In the genomic region with DNA sequence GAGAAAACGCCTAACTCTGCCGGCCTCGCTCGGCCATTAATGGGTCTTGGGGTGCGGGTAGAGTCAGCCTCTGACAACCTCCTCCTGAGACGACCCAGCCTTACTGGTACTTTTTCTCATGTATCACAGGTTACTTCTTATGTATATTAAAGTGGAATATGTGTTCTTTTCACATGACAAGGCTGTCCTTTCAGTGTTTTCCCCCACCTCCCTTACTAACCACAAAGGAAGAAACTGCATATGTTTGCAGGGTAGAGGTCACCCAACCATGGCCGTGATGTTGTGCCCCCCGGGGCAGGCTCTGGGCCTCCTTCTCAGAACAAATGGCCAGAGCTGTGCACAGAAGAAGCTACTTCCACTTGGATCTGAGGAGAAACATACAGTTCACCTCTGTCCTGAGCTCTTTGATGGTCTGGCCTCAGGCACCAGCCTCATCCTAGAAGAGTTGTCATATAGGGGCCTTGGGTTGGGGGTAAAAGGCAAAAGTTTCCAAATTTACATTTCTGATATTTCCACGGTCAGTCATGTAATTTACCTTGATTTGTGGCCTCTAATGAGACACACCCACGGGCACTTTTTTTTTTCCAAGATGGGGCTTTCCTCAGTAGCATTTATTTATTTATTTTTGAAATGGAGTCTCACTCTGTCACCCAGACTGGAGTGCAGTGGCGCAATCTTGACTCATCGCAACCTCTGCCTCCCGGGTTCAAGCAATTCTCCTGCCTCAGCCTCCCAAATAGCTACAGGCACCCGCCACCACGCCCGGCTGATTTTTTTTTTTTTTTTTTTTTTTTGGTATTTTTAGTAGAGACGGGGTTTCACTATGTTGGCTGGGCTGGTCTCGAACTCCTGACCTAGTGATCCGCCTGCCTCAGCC, we compare ENCODE assay signal across 14 cellular contexts. TPM values are rescaled to one million over a fixed set of nuclear protein-coding genes. Genes with fewer than 3 reads are reported as not detected.
DNase-seq lines count a peak whose midpoint lies in the region; ATAC-seq and TF ChIP-seq lines count a peak whose summit lies in the region.
"Had no signal": no experiment of that assay in that cellular context is flagged by ENCODE, and none has a peak within 500 bp of the region (broad histone marks: within the 10 kb centered on the region; RNA-seq: fewer than 3 reads in every experiment).

No MANE protein-coding gene starts in this region.

- H3K27ac Mint-ChIP-seq in activated CD4-positive, alpha-beta T cell treated with anti-CD3 and anti-CD28 coated beads, Interleukin-2, amount 10 ng/mL, durations not matched to agents 7 days and 5 days, result peak overlapping the region; percentile 13
- no peak overlapping the region for H3K27ac Mint-ChIP-seq in brain
- H3K27ac Mint-ChIP-seq in stimulated activated effector memory CD8-positive, alpha-beta T cell treated with anti-CD3 and anti-CD28 coated beads, Interleukin-12 subunit alpha, Interleukin-12 subunit beta, amount 100 ng/mL, for 72 hours, result no peak overlapping the region

- H2AK5ac ChIP-seq in neuronal stem cell (ENCODE audit: low read depth, low read length), result no peak overlapping the region

- H3K4me3 Mint-ChIP-seq in activated CD4-positive, alpha-beta T cell treated with anti-CD3 and anti-CD28 coated beads, Interleukin-2, amount 10 ng/mL, durations not matched to agents 7 days and 5 days, result peak overlapping the region; percentile 67
- H3K4me3 Mint-ChIP-seq in brain, result peak overlapping the region in 3 of 5 experiments; percentile 15 to 46 (median 18)
- H3K4me3 Mint-ChIP-seq in stimulated activated effector memory CD8-positive, alpha-beta T cell treated with anti-CD3 and anti-CD28 coated beads, Interleukin-12 subunit alpha, Interleukin-12 subunit beta, amount 100 ng/mL, for 72 hours, result peak overlapping the region; percentile 73

- peaks cover 4 to 36% (median 6%) of the 10 kb centered on the region in 3 experiments for H3K27me3 ChIP-seq in neuronal stem cell (ENCODE audit: control insufficient read depth in 3 of 3, insufficient read depth in 3 of 3, low read depth in 1 of 3, low read length in 3 of 3)

- H4K91ac ChIP-seq in neuronal stem cell (ENCODE audit: low read depth, low read length, poor library complexity), result no peak overlapping the region

- no peak overlapping the region for H2BK12ac ChIP-seq in neuronal stem cell (ENCODE audit: low read length)

- H3K4me1 Mint-ChIP-seq in activated CD4-positive, alpha-beta T cell treated with anti-CD3 and anti-CD28 coated beads, Interleukin-2, amount 10 ng/mL, durations not matched to agents 7 days and 5 days, result peaks cover 53% of the 10 kb centered on the region
- peaks cover 22% of the 10 kb centered on the region for H3K4me1 Mint-ChIP-seq in brain
- H3K4me1 Mint-ChIP-seq in stimulated activated effector memory CD8-positive, alpha-beta T cell treated with anti-CD3 and anti-CD28 coated beads, Interleukin-12 subunit alpha, Interleukin-12 subunit beta, amount 100 ng/mL, for 72 hours, result peaks cover 27% of the 10 kb centered on the region

- no peaks in the 10 kb centered on the region for H3K79me1 ChIP-seq in neuronal stem cell (ENCODE audit: low read depth, low read length)

- H2BK120ac ChIP-seq in neuronal stem cell (ENCODE audit: low read depth, low read length), result no peak overlapping the region

- no peak overlapping the region for H2BK15ac ChIP-seq in neuronal stem cell (ENCODE audit: low read length)

- no peak overlapping the region for H3K18ac ChIP-seq in neuronal stem cell (ENCODE audit: low read length)

- TF ChIP-seq CTCF in brain (conservative IDR thresholded peaks at IDR 0.05), result no peak

- no peak overlapping the region for H3K9ac ChIP-seq in neuronal stem cell (ENCODE audit: low read depth, low read length, poor library complexity)

- POLR2A ChIA-PET in activated CD4-positive, alpha-beta T cell treated with anti-CD3 and anti-CD28 coated beads, Interleukin-2, amount 10 ng/mL, durations not matched to agents 7 days and 5 days (lab: Charles Lee), result no interaction called here

- no peak overlapping the region for H2AFZ ChIP-seq in neuronal stem cell (ENCODE audit: low read length)

- no peak overlapping the region for H3K4me3 ChIP-seq in neuronal stem cell (ENCODE audit: low read length in 2 of 2)

- no peak overlapping the region for H3K4ac ChIP-seq in neuronal stem cell (ENCODE audit: low read length)

- H3K9me3 ChIP-seq in neuronal stem cell (replicated peaks in 1 of 2; ENCODE audit: control insufficient read depth in 2 of 2, insufficient read depth in 1 of 2, low read depth in 1 of 2, low read length in 2 of 2), result no peaks in the 10 kb centered on the region

- DNase-seq in activated CD4-positive, alpha-beta T cell treated with anti-CD3 and anti-CD28 coated beads, Interleukin-2, amount 10 ng/mL, durations not matched to agents 7 days and 5 days, result no peak
- no peak for DNase-seq in activated CD4-positive, alpha-beta T cell treated with anti-CD3 and anti-CD28 coated beads, Interleukin-2, amount 50 U/mL, for 48 hours
- DNase-seq in stimulated activated effector memory CD8-positive, alpha-beta T cell treated with anti-CD3 and anti-CD28 coated beads, Interleukin-12 subunit alpha, Interleukin-12 subunit beta, amount 100 ng/mL, for 72 hours (ENCODE audit: low spot score in 2 of 2), result no peak
- no peak for DNase-seq in neuronal stem cell (ENCODE audit: low spot score)
- DNase-seq in iPS-NIHi11 (ENCODE audit: low spot score), result no peak
- DNase-seq in NCI-H2227 treated with DMSO at 0.1 percent for 48 hours (lab: John Stamatoyannopoulos, UW), result no peak
- DNase-seq: activated CD4-positive, alpha-beta T cell treated with anti-CD3 and anti-CD28 coated beads for 1 hour; activated naive CD4-positive, alpha-beta T cell; DMS79 treated with DMSO at 0.1 percent for 48 hours; kidney; Right ventricle myocardium superior had no signal

- no peaks in the 10 kb centered on the region for H3K27me3 Mint-ChIP-seq in activated CD4-positive, alpha-beta T cell treated with anti-CD3 and anti-CD28 coated beads, Interleukin-2, amount 10 ng/mL, durations not matched to agents 7 days and 5 days
- H3K27me3 Mint-ChIP-seq in brain, result peaks cover 15% of the 10 kb centered on the region

- no peak overlapping the region for H3K27ac ChIP-seq in neuronal stem cell (replicated peaks; ENCODE audit: low read length)

- no peaks in the 10 kb centered on the region for H3K36me3 ChIP-seq in neuronal stem cell (replicated peaks in 1 of 2; ENCODE audit: control insufficient read depth in 2 of 2, insufficient read depth in 2 of 2, low read length in 2 of 2)

- H3K9me3 Mint-ChIP-seq in activated CD4-positive, alpha-beta T cell treated with anti-CD3 and anti-CD28 coated beads, Interleukin-2, amount 10 ng/mL, durations not matched to agents 7 days and 5 days, result no peaks in the 10 kb centered on the region
- H3K9me3 Mint-ChIP-seq in brain, result peaks cover 0 to 8% (median 0%) of the 10 kb centered on the region in 5 experiments
- H3K9me3 Mint-ChIP-seq in stimulated activated effector memory CD8-positive, alpha-beta T cell treated with anti-CD3 and anti-CD28 coated beads, Interleukin-12 subunit alpha, Interleukin-12 subunit beta, amount 100 ng/mL, for 72 hours, result no peaks in the 10 kb centered on the region

- no peak overlapping the region for H2BK5ac ChIP-seq in neuronal stem cell (ENCODE audit: low read length)

- no peak overlapping the region for H4K8ac ChIP-seq in neuronal stem cell (ENCODE audit: low read depth, low read length)

- no peaks in the 10 kb centered on the region for H3K36me3 Mint-ChIP-seq in activated CD4-positive, alpha-beta T cell treated with anti-CD3 and anti-CD28 coated beads, Interleukin-2, amount 10 ng/mL, durations not matched to agents 7 days and 5 days (ENCODE audit: low read depth)
- no peaks in the 10 kb centered on the region for H3K36me3 Mint-ChIP-seq in brain
- H3K36me3 Mint-ChIP-seq in stimulated activated effector memory CD8-positive, alpha-beta T cell treated with anti-CD3 and anti-CD28 coated beads, Interleukin-12 subunit alpha, Interleukin-12 subunit beta, amount 100 ng/mL, for 72 hours, result peaks cover 7% of the 10 kb centered on the region

- WGBS in neuronal stem cell (ENCODE audit: extremely low coverage in 2 of 2, insufficient read length in 2 of 2, insufficient replicate concordance in 1 of 2), 2 donors, result no CpG with 5 or more reads among the region's 19 CpGs

- H3K4me1 ChIP-seq in neuronal stem cell (ENCODE audit: control insufficient read depth in 2 of 2, insufficient read depth in 1 of 2, low read depth in 1 of 2, low read length in 2 of 2), result peaks cover 0 to 14% of the 10 kb centered on the region in 2 donors

- no peak overlapping the region for H3K23ac ChIP-seq in neuronal stem cell (ENCODE audit: low read depth, low read length, poor library complexity)

- ATAC-seq in HG03432 (IDR thresholded peaks at IDR 0.05; ENCODE audit: unreplicated experiment), result peak; percentile 23
- no peak for ATAC-seq in stimulated activated effector memory CD8-positive, alpha-beta T cell treated with anti-CD3 and anti-CD28 coated beads, Interleukin-12 subunit alpha, Interleukin-12 subunit beta, amount 100 ng/mL, for 72 hours

- CTCF ChIA-PET in activated CD4-positive, alpha-beta T cell treated with anti-CD3 and anti-CD28 coated beads, Interleukin-2, amount 10 ng/mL, durations not matched to agents 7 days and 5 days (lab: Charles Lee), result interaction anchor here (1.5 kb wide), 2 partner anchors 24 to 31 kb away, joined by 3 read pairs; a partner anchor contains a TSS

- no peak overlapping the region for H3K14ac ChIP-seq in neuronal stem cell (ENCODE audit: low read length)

- H3K4me2 ChIP-seq in neuronal stem cell (ENCODE audit: insufficient read depth, low read length, poor library complexity, severe bottlenecking), result no peak overlapping the region

RNA-seq across cellular contexts. Expression of a gene that starts 1.9 kb away (rescaled TPM):
- total RNA-seq in activated CD4-positive, alpha-beta T cell treated with anti-CD3 and anti-CD28 coated beads, Interleukin-2, amount 10 ng/mL, durations not matched to agents 7 days and 5 days, result 1 to 10 TPM; 3.1 to 3.3 TPM
- polyA plus RNA-seq in brain (ENCODE audit: insufficient read depth, low read depth, low replicate concordance), result 0.20 TPM
- not detected for polyA plus RNA-seq in neuronal stem cell (2013, experiment 1 of 2)
- 0.04 TPM for polyA plus RNA-seq in neuronal stem cell (2013, experiment 2 of 2)
- total RNA-seq: A673 had no signal

RNA-seq across cellular contexts. Expression of a gene that starts 31.2 kb away (rescaled TPM):
- 1,000 to 10,000 TPM; 1,629 to 1,903 TPM for total RNA-seq in activated CD4-positive, alpha-beta T cell treated with anti-CD3 and anti-CD28 coated beads, Interleukin-2, amount 10 ng/mL, durations not matched to agents 7 days and 5 days
- polyA plus RNA-seq in brain (ENCODE audit: insufficient read depth, low read depth, low replicate concordance), result 3,679 TPM
- polyA plus RNA-seq in neuronal stem cell (2013, experiment 1 of 2), result 7,896 TPM
- polyA plus RNA-seq in neuronal stem cell (2013, experiment 2 of 2), result 7,899 TPM

Comparison
In these comparisons a context has a peak if more than half of its experiments do, and no peak if none do; other contexts are left out.
1. H3K4me3 Mint-ChIP-seq: peak in every context shown above with its lines; median percentile 73 in stimulated activated effector memory CD8-positive, alpha-beta T cell treated with anti-CD3 and anti-CD28 coated beads, Interleukin-12 subunit alpha, Interleukin-12 subunit beta, amount 100 ng/mL, for 72 hours; 67 in activated CD4-positive, alpha-beta T cell treated with anti-CD3 and anti-CD28 coated beads, Interleukin-2, amount 10 ng/mL, durations not matched to agents 7 days and 5 days; 18 in brain.